22 cellular contexts compared by ENCODE assay signal in the genomic region with DNA sequence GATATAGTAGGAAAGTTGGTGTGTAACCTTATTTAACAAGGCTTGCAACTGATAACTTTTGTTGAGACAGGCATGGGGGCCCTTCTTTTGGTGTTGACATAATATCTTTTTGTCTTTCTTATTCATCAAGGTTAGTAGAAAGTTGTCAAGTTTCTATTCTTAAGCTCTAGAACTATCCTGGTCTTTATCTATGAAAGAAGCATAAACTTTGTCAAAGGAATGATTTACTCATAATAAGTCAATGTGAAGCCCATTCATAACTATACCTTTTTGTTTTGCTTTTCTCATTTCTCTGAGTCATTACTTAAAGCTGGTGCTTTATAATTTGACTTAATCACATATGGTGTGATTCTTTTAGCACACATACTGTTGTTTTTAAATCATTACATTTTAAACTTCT.
"Had no signal": no experiment of that assay in that cellular context is flagged by ENCODE, and none has a peak within 500 bp of the region (broad histone marks: within the 10 kb centered on the region; RNA-seq: fewer than 3 reads in every experiment).

No MANE protein-coding gene starts in this region.

- H3K4me2 ChIP-seq: hepatocyte had no signal

- H3K27me3 ChIP-seq: brain microvascular endothelial cell, esophagus muscularis mucosa, hepatocyte, left lung, testis, upper lobe of left lung had no signal

- H3K4me1 ChIP-seq: parathyroid adenoma, testis had no signal

- ATAC-seq: left lung, Right ventricle myocardium inferior had no signal

- H3K27me3 Mint-ChIP-seq: central memory CD8-positive, alpha-beta T cell; naive B cell; stimulated activated naive CD8-positive, alpha-beta T cell treated with anti-CD3 and anti-CD28 coated beads, Interleukin-15, Interleukin-2, amounts not matched to agents 100 ng/mL and 50 ng/mL, for 24 hours had no signal

- H2AFZ ChIP-seq: hepatocyte, parathyroid adenoma had no signal

- FAIRE-seq: keratinocyte had no signal

- H3K27ac Mint-ChIP-seq: stimulated activated naive CD8-positive, alpha-beta T cell treated with anti-CD3 and anti-CD28 coated beads, Interleukin-15, Interleukin-2, amounts not matched to agents 100 ng/mL and 50 ng/mL, for 24 hours had no signal

- H3K4me3 ChIP-seq: coronary artery, esophagus muscularis mucosa, hepatocyte, left lung, SK-N-MC, testis, upper lobe of left lung had no signal

- H3K36me3 ChIP-seq: brain microvascular endothelial cell had no signal

- H3K79me2 ChIP-seq: hepatocyte had no signal

- H3K9ac ChIP-seq: parathyroid adenoma had no signal

- H3K9me3 Mint-ChIP-seq: central memory CD8-positive, alpha-beta T cell had no signal

- H3K4me3 Mint-ChIP-seq: central memory CD8-positive, alpha-beta T cell; naive B cell; stimulated activated naive CD8-positive, alpha-beta T cell treated with anti-CD3 and anti-CD28 coated beads, Interleukin-15, Interleukin-2, amounts not matched to agents 100 ng/mL and 50 ng/mL, for 24 hours had no signal

- H3K27ac ChIP-seq: brain microvascular endothelial cell, coronary artery, esophagus muscularis mucosa, hepatocyte, left lung, parathyroid adenoma, SK-N-MC, testis, upper lobe of left lung had no signal

- DNase-seq: activated CD4-positive, CD25-positive, alpha-beta regulatory T cell treated with anti-CD3 and anti-CD28 coated beads, Interleukin-2, amount 50 U/mL, for 72 hours; activated CD8-positive, alpha-beta memory T cell treated with anti-CD3 and anti-CD28 coated beads for 24 hours; amygdala; brain microvascular endothelial cell; left lung; mammary epithelial cell; naive B cell; retina; stimulated activated CD4-positive, alpha-beta T cell treated with anti-CD3 and anti-CD28 coated beads, Interleukin-4, amount 100 ng/mL, for 4 hours; stimulated activated CD8-positive, alpha-beta memory T cell treated with anti-CD3 and anti-CD28 coated beads, Interleukin-4, amount 100 ng/mL, for 48 hours; T-helper 9 cell; testis; upper lobe of left lung had no signal

- H3K9me3 ChIP-seq: testis, upper lobe of left lung had no signal
